ENCODE assay signal across 9 cellular contexts in genomic region chr1:193368302-193368701, GRCh38.
DNase-seq lines count a peak whose midpoint lies in the region; ATAC-seq and FAIRE-seq lines count a peak whose summit lies in the region.
"Had no signal": no experiment of that assay in that cellular context is flagged by ENCODE, and none has a peak within 500 bp of the region (broad histone marks: within the 10 kb centered on the region; RNA-seq: fewer than 3 reads in every experiment).

No MANE protein-coding gene starts in this region.

- peak overlapping the region; percentile 2 to 85 (median 56) for H3K4me3 Mint-ChIP-seq in CD4-positive, CD25-positive, alpha-beta regulatory T cell
- H3K4me3 Mint-ChIP-seq in activated naive CD8-positive, alpha-beta T cell treated with anti-CD3 and anti-CD28 coated beads, Interleukin-2, amount 10 ng/mL, durations not matched to agents 7 days and 5 days, result peak overlapping the region; percentile 70

- no peaks in the 10 kb centered on the region for H3K9me3 ChIP-seq in CD4-positive, CD25-positive, alpha-beta regulatory T cell (ENCODE audit: control insufficient read depth in 2 of 2, low read length in 2 of 2)

- POLR2A ChIA-PET in activated naive CD8-positive, alpha-beta T cell treated with anti-CD3 and anti-CD28 coated beads, Interleukin-2, amount 10 ng/mL, durations not matched to agents 7 days and 5 days (lab: Charles Lee), result no interaction called here

- peak overlapping the region; percentile 75 to 91 (median 83) for H3K27ac Mint-ChIP-seq in CD4-positive, CD25-positive, alpha-beta regulatory T cell
- peak overlapping the region; percentile 77 for H3K27ac Mint-ChIP-seq in activated naive CD8-positive, alpha-beta T cell treated with anti-CD3 and anti-CD28 coated beads, Interleukin-2, amount 10 ng/mL, durations not matched to agents 7 days and 5 days

- no peaks in the 10 kb centered on the region for H3K4me1 ChIP-seq in CD4-positive, CD25-positive, alpha-beta regulatory T cell (ENCODE audit: control insufficient read depth, insufficient read depth, low read length, poor library complexity, severe bottlenecking)

- H3K27ac ChIP-seq in CD4-positive, CD25-positive, alpha-beta regulatory T cell (ENCODE audit: insufficient read depth, low read length, poor library complexity, severe bottlenecking), result no peak overlapping the region

- no peaks in the 10 kb centered on the region for H3K27me3 ChIP-seq in CD4-positive, CD25-positive, alpha-beta regulatory T cell (ENCODE audit: control insufficient read depth, insufficient read depth, low read length)

- peaks cover 0 to 24% (median 15%) of the 10 kb centered on the region in 4 donors for H3K4me1 Mint-ChIP-seq in CD4-positive, CD25-positive, alpha-beta regulatory T cell
- H3K4me1 Mint-ChIP-seq in activated naive CD8-positive, alpha-beta T cell treated with anti-CD3 and anti-CD28 coated beads, Interleukin-2, amount 10 ng/mL, durations not matched to agents 7 days and 5 days, result peaks cover 10% of the 10 kb centered on the region

- H3K9me3 Mint-ChIP-seq in CD4-positive, CD25-positive, alpha-beta regulatory T cell, result no peaks in the 10 kb centered on the region
- H3K9me3 Mint-ChIP-seq in activated naive CD8-positive, alpha-beta T cell treated with anti-CD3 and anti-CD28 coated beads, Interleukin-2, amount 10 ng/mL, durations not matched to agents 7 days and 5 days, result no peaks in the 10 kb centered on the region

- peak; percentile 26 to 42 for ATAC-seq in CD4-positive, CD25-positive, alpha-beta regulatory T cell (ENCODE audit: low read depth in 2 of 2)
- ATAC-seq in GM19328 (IDR thresholded peaks at IDR 0.05; ENCODE audit: unreplicated experiment), result peak; percentile 71
- peak; percentile 90 for ATAC-seq in HG03097 (IDR thresholded peaks at IDR 0.05; ENCODE audit: low FRiP score, unreplicated experiment)
- ATAC-seq in activated naive CD8-positive, alpha-beta T cell treated with anti-CD3 and anti-CD28 coated beads, Interleukin-2, amount 10 ng/mL, durations not matched to agents 7 days and 5 days (ENCODE audit: low read depth), result no peak

- peak overlapping the region; percentile 80 for H3K4me3 ChIP-seq in CD4-positive, CD25-positive, alpha-beta regulatory T cell (ENCODE audit: low read depth, low read length)

- no peaks in the 10 kb centered on the region for H3K36me3 ChIP-seq in CD4-positive, CD25-positive, alpha-beta regulatory T cell (ENCODE audit: control insufficient read depth, insufficient read depth, low read length)

- no peaks in the 10 kb centered on the region for H3K36me3 Mint-ChIP-seq in CD4-positive, CD25-positive, alpha-beta regulatory T cell
- peaks cover 3% of the 10 kb centered on the region for H3K36me3 Mint-ChIP-seq in activated naive CD8-positive, alpha-beta T cell treated with anti-CD3 and anti-CD28 coated beads, Interleukin-2, amount 10 ng/mL, durations not matched to agents 7 days and 5 days

- FAIRE-seq in RCC 7860 (lab: Jason Lieb, UNC), result no peak

- H3K27me3 Mint-ChIP-seq in CD4-positive, CD25-positive, alpha-beta regulatory T cell, result no peaks in the 10 kb centered on the region
- no peaks in the 10 kb centered on the region for H3K27me3 Mint-ChIP-seq in activated naive CD8-positive, alpha-beta T cell treated with anti-CD3 and anti-CD28 coated beads, Interleukin-2, amount 10 ng/mL, durations not matched to agents 7 days and 5 days

- DNase-seq in CD4-positive, CD25-positive, alpha-beta regulatory T cell, result peak in 1 of 3 donors; percentile 50
- no peak for DNase-seq in activated naive CD8-positive, alpha-beta T cell treated with anti-CD3 and anti-CD28 coated beads, Interleukin-2, amount 10 ng/mL, durations not matched to agents 7 days and 5 days
- DNase-seq in stimulated activated CD4-positive, alpha-beta T cell treated with anti-CD3 and anti-CD28 coated beads, Interleukin-4, amount 100 ng/mL, for 24 hours, result no peak
- DNase-seq in RCC 7860 (ENCODE audit: low spot score), result no peak
- no peak for DNase-seq in AG08395 (ENCODE audit: low spot score)
- DNase-seq in nucleus accumbens (lab: John Stamatoyannopoulos, UW), result no peak
- DNase-seq: DMS153 had no signal
